26 cellular contexts compared by ENCODE assay signal in genomic region chr10:70669732-70670317, GRCh38. TPM values are rescaled to one million over a fixed set of nuclear protein-coding genes. Genes with fewer than 3 reads are reported as not detected.
"Had no signal": no experiment of that assay in that cellular context is flagged by ENCODE, and none has a peak within 500 bp of the region (broad histone marks: within the 10 kb centered on the region; RNA-seq: fewer than 3 reads in every experiment).

No MANE protein-coding gene starts in this region.

- H3K4me2 ChIP-seq: KMS-11, SK-N-SH had no signal

- H3K36me3 Mint-ChIP-seq: activated CD4-positive, alpha-beta memory T cell treated with anti-CD3 and anti-CD28 coated beads for 36 hours; activated naive CD4-positive, alpha-beta T cell treated with anti-CD3 and anti-CD28 coated beads, Interleukin-2, amount 10 ng/mL, durations not matched to agents 7 days and 5 days; activated naive CD8-positive, alpha-beta T cell treated with anti-CD3 and anti-CD28 coated beads, Interleukin-2, amount 10 ng/mL, durations not matched to agents 7 days and 5 days had no signal

- H3K9me3 Mint-ChIP-seq: activated CD4-positive, alpha-beta T cell treated with anti-CD3 and anti-CD28 coated beads, Interleukin-2, amount 10 ng/mL, durations not matched to agents 7 days and 5 days; activated naive CD4-positive, alpha-beta T cell treated with anti-CD3 and anti-CD28 coated beads, Interleukin-2, amount 10 ng/mL, durations not matched to agents 7 days and 5 days; activated T-helper 2 cell treated with anti-CD3 and anti-CD28 coated beads, Interferon-gamma antibody, Interleukin-2, Interleukin-4, amounts not matched to agents 10 μg/mL and 5 μg/mL and 100 μg/mL, durations not matched to agents 14 hours and 24 hours and 36 hours had no signal

- H3K9me3 ChIP-seq: adrenal gland, Peyer's patch, SJCRH30, SK-N-SH had no signal

- H3K27ac Mint-ChIP-seq: activated CD4-positive, alpha-beta memory T cell treated with anti-CD3 and anti-CD28 coated beads for 36 hours; activated CD4-positive, alpha-beta T cell treated with anti-CD3 and anti-CD28 coated beads, Interleukin-2, amount 10 ng/mL, durations not matched to agents 7 days and 5 days; activated naive CD4-positive, alpha-beta T cell treated with anti-CD3 and anti-CD28 coated beads, Interleukin-2, amount 10 ng/mL, durations not matched to agents 7 days and 5 days; activated naive CD8-positive, alpha-beta T cell treated with anti-CD3 and anti-CD28 coated beads, Interleukin-2, amount 10 ng/mL, durations not matched to agents 7 days and 5 days; activated T-helper 2 cell treated with anti-CD3 and anti-CD28 coated beads, Interferon-gamma antibody, Interleukin-2, Interleukin-4, amounts not matched to agents 10 μg/mL and 5 μg/mL and 100 μg/mL, durations not matched to agents 14 hours and 24 hours and 36 hours had no signal

- DNase-seq: activated CD4-positive, alpha-beta memory T cell treated with anti-CD3 and anti-CD28 coated beads for 36 hours; activated CD4-positive, alpha-beta T cell treated with anti-CD3 and anti-CD28 coated beads, Interleukin-2, amount 10 ng/mL, durations not matched to agents 7 days and 5 days; activated CD4-positive, CD25-positive, alpha-beta regulatory T cell; activated CD8-positive, alpha-beta memory T cell treated with anti-CD3 and anti-CD28 coated beads for 24 hours; activated gamma-delta T cell treated with Interleukin-2 at 50 U/mL for 16 hours; activated naive CD4-positive, alpha-beta T cell treated with anti-CD3 and anti-CD28 coated beads, Interleukin-2, amount 10 ng/mL, durations not matched to agents 7 days and 5 days; activated naive CD8-positive, alpha-beta T cell treated with anti-CD3 and anti-CD28 coated beads, Interleukin-2, amount 10 ng/mL, durations not matched to agents 7 days and 5 days; activated T-cell treated with anti-CD3 and anti-CD28 coated beads, Interleukin-2, amount 50 U/mL, for 48 hours; adrenal gland; MV-4-11; NCI-H1092 treated with DMSO at 0.1 percent for 48 hours; NCI-H1436; NCI-H1694 treated with DMSO at 0.1 percent for 48 hours; NCI-H2081; NCI-H69; Peyer's patch; Right ventricle myocardium superior; SJCRH30; SK-N-SH; T-helper 1 cell had no signal

- H3K27ac ChIP-seq: adrenal gland, KMS-11, Peyer's patch, RWPE1, SJCRH30, VCaP had no signal

- H3K4me3 Mint-ChIP-seq: activated CD4-positive, alpha-beta memory T cell treated with anti-CD3 and anti-CD28 coated beads for 36 hours; activated CD4-positive, alpha-beta T cell treated with anti-CD3 and anti-CD28 coated beads, Interleukin-2, amount 10 ng/mL, durations not matched to agents 7 days and 5 days; activated naive CD4-positive, alpha-beta T cell treated with anti-CD3 and anti-CD28 coated beads, Interleukin-2, amount 10 ng/mL, durations not matched to agents 7 days and 5 days; activated naive CD8-positive, alpha-beta T cell treated with anti-CD3 and anti-CD28 coated beads, Interleukin-2, amount 10 ng/mL, durations not matched to agents 7 days and 5 days had no signal

- H3K4me3 ChIP-seq: adrenal gland, Peyer's patch, SJCRH30 had no signal

- H3K36me3 ChIP-seq: adrenal gland, Peyer's patch, SJCRH30 had no signal

- H3K9ac ChIP-seq: KMS-11, SK-N-SH had no signal

- H3K9me2 ChIP-seq: SK-N-SH had no signal

- H3K27me3 ChIP-seq: adrenal gland, Peyer's patch, SJCRH30 had no signal

RNA-seq across cellular contexts. Expression of gene ADAMTS14, which starts 2.5 kb away (rescaled TPM):
- total RNA-seq: activated CD4-positive, alpha-beta memory T cell treated with anti-CD3 and anti-CD28 coated beads for 36 hours; activated CD4-positive, alpha-beta T cell treated with anti-CD3 and anti-CD28 coated beads, Interleukin-2, amount 10 ng/mL, durations not matched to agents 7 days and 5 days; activated naive CD8-positive, alpha-beta T cell treated with anti-CD3 and anti-CD28 coated beads, Interleukin-2, amount 10 ng/mL, durations not matched to agents 7 days and 5 days; MCF 10A; T-helper 2 cell treated with Interferon-gamma antibody and Interleukin-4, amounts not matched to agents 100 ng/mL and 5 ng/mL, for 36 hours had no signal
